In genomic region chr17:17120716-17121115, GRCh38 we compare ENCODE assay signal across 10 cellular contexts.
DNase-seq lines count a peak whose midpoint lies in the region; ATAC-seq, FAIRE-seq and TF ChIP-seq lines count a peak whose summit lies in the region.
"Had no signal": no experiment of that assay in that cellular context is flagged by ENCODE, and none has a peak within 500 bp of the region (broad histone marks: within the 10 kb centered on the region; RNA-seq: fewer than 3 reads in every experiment).

No MANE protein-coding gene starts in this region.

- no peak overlapping the region for H2AFZ ChIP-seq in GM12878 (ENCODE audit: control insufficient read depth, low read depth, low read length)

- no peak for TF ChIP-seq EP300 in GM12878 (IDR thresholded peaks at IDR 0.05; ENCODE audit: borderline replicate concordance in 1 of 2, control insufficient read depth in 1 of 2, low read depth in 2 of 2, low read length in 2 of 2)

- no peaks in the 10 kb centered on the region for H3K27me3 ChIP-seq in GM12878 (replicated peaks in 1 of 2; ENCODE audit: control insufficient read depth in 2 of 2, insufficient read depth in 2 of 2, low read length in 1 of 2)
- no peaks in the 10 kb centered on the region for H3K27me3 ChIP-seq in left lung
- H3K27me3 ChIP-seq in tibial artery: no peaks in the 10 kb centered on the region

- intact Hi-C loops in activated CD4-positive, alpha-beta T cell treated with anti-CD3 and anti-CD28 coated beads for 36 hours (cut with DNase I, micrococcal nuclease): no loop called here
- intact Hi-C loops in GM12878 (cut with micrococcal nuclease; ENCODE audit: unreplicated experiment) (no loop called here), left lung (cut with DNase I) (no loop called here), tibial artery (cut with DNase I; ENCODE audit: low total_unique reads) (loop anchor here (10.0 kb wide), 1 partner anchor 116 kb away; no protein-coding TSS in a partner anchor)

- FAIRE-seq in GM12878 (lab: Jason Lieb, UNC): no peak

- H3K4me3 ChIP-seq in GM12878 (no peak overlapping the region), left lung (no peak overlapping the region), tibial artery (no peak overlapping the region)
- H3K4me3 ChIP-seq: thoracic aorta had no signal

- no peaks in the 10 kb centered on the region; the same call in 2 of the 3 replicates for H3K9me3 ChIP-seq in GM12878 (replicated peaks; ENCODE audit: control insufficient read depth, insufficient read depth, low read length)
- no peaks in the 10 kb centered on the region for H3K9me3 ChIP-seq in left lung
- H3K9me3 ChIP-seq in tibial artery: no peaks in the 10 kb centered on the region
- H3K9me3 ChIP-seq: thoracic aorta had no signal

- no peak for TF ChIP-seq POLR2A in GM12878 (IDR thresholded peaks at IDR 0.05; ENCODE audit: low read depth, low read length)

- 92% methylated on average over 3 of the region's 3 CpGs for WGBS in GM12878 (ENCODE audit: insufficient coverage, insufficient replicate concordance, low lambda C conversion rate, missing lambda C conversion rate)

- RAD21 ChIA-PET in GM12878 (lab: Charles Lee; ENCODE audit: unreplicated experiment): interaction anchor here (1.2 kb wide), 1 partner anchor 13 kb away, joined by 3 read pairs; no protein-coding TSS in a partner anchor

- H3K9me3 Mint-ChIP-seq in activated CD4-positive, alpha-beta T cell treated with anti-CD3 and anti-CD28 coated beads for 36 hours (ENCODE audit: low read depth): no peaks in the 10 kb centered on the region
- H3K9me3 Mint-ChIP-seq: central memory CD8-positive, alpha-beta T cell had no signal

- no peak overlapping the region for H3K4me2 ChIP-seq in GM12878 (ENCODE audit: control insufficient read depth, insufficient read depth)

- peaks cover 0 to 2% of the 10 kb centered on the region in 2 experiments; a peak in 2 of 4 replicates for H3K36me3 ChIP-seq in GM12878 (ENCODE audit: control insufficient read depth in 2 of 2, insufficient read depth in 2 of 2, low read length in 1 of 2)
- no peaks in the 10 kb centered on the region for H3K36me3 ChIP-seq in left lung
- H3K36me3 ChIP-seq in tibial artery: no peaks in the 10 kb centered on the region
- H3K36me3 ChIP-seq: thoracic aorta had no signal

- H3K9ac ChIP-seq in GM12878 (ENCODE audit: control insufficient read depth, insufficient read depth, low read length): no peak overlapping the region

- TF ChIP-seq CTCF in GM12878 (IDR thresholded peaks at IDR 0.05 in 2 of 3, conservative IDR thresholded peaks at IDR 0.05 in 1 of 3; ENCODE audit: control insufficient read depth in 2 of 3, extremely low read depth in 1 of 3, insufficient read depth in 1 of 3, low read depth in 3 of 3, low read length in 3 of 3) (no peak), left lung (IDR thresholded peaks at IDR 0.05) (no peak), tibial artery (IDR thresholded peaks at IDR 0.05) (no peak)

- SMC1A ChIA-PET in GM12878 (lab: Charles Lee; ENCODE audit: uncharacterized antibody, unreplicated experiment): no interaction called here

- H3K27me3 Mint-ChIP-seq in activated CD4-positive, alpha-beta T cell treated with anti-CD3 and anti-CD28 coated beads for 36 hours: no peaks in the 10 kb centered on the region
- H3K27me3 Mint-ChIP-seq: central memory CD8-positive, alpha-beta T cell had no signal

- H3K4me3 Mint-ChIP-seq in activated CD4-positive, alpha-beta T cell treated with anti-CD3 and anti-CD28 coated beads for 36 hours: no peak overlapping the region

- DNase-seq in activated CD4-positive, alpha-beta T cell treated with anti-CD3 and anti-CD28 coated beads for 36 hours: no peak
- no peak for DNase-seq in activated CD4-positive, alpha-beta T cell treated with anti-CD3 and anti-CD28 coated beads, Interleukin-2, amount 50 U/mL, for 48 hours
- DNase-seq in GM12878 (ENCODE audit: low read depth, low spot score) (no peak), left lung (peak in 1 of 2 donors; percentile 25), tibial artery (no peak), NCI-H82 treated with DMSO at 0.1 percent for 48 hours (lab: John Stamatoyannopoulos, UW; ENCODE audit: unreplicated experiment) (no peak), NCI-H2196 treated with DMSO at 0.1 percent for 48 hours (lab: John Stamatoyannopoulos, UW; ENCODE audit: unreplicated experiment) (no peak)

- H3K27ac ChIP-seq in GM12878 (ENCODE audit: control insufficient read depth, insufficient read depth) (peak overlapping the region; percentile 27; the same call in 1 of the 2 replicates), left lung (peak overlapping the region; percentile 65 to 67), tibial artery (peak overlapping the region; percentile 47 to 65)

- H3K36me3 Mint-ChIP-seq in activated CD4-positive, alpha-beta T cell treated with anti-CD3 and anti-CD28 coated beads for 36 hours (ENCODE audit: low read depth): no peaks in the 10 kb centered on the region

- POLR2A ChIA-PET in activated CD4-positive, alpha-beta T cell treated with anti-CD3 and anti-CD28 coated beads for 36 hours (lab: Charles Lee): interaction anchor here (0.6 kb wide), 1 partner anchor 541 kb away, joined by 3 read pairs; no protein-coding TSS in a partner anchor
- POLR2A ChIA-PET in GM12878 (lab: Charles Lee): no interaction called here

- peak overlapping the region; percentile 87 for H3K27ac Mint-ChIP-seq in activated CD4-positive, alpha-beta T cell treated with anti-CD3 and anti-CD28 coated beads for 36 hours

- CTCF ChIA-PET in activated CD4-positive, alpha-beta T cell treated with anti-CD3 and anti-CD28 coated beads for 36 hours (lab: Charles Lee): interaction anchor here (1.0 to 1.2 kb wide), 2 partner anchors 21 to 127 kb away, joined by 3 to 4 read pairs; no protein-coding TSS in a partner anchor
- CTCF ChIA-PET in GM12878 (lab: Yijun Ruan, JAX): interaction anchor here (1.0 to 1.2 kb wide), 3 partner anchors 115 to 144 kb away, joined by 3 read pairs; no protein-coding TSS in a partner anchor

- BruUV-seq in GM12878 (replicated peaks; lab: Mats Ljungman, UMichigan): no TSS peak

- H3K79me2 ChIP-seq in GM12878 (ENCODE audit: control insufficient read depth, insufficient read depth, low read length): peaks cover 28% of the 10 kb centered on the region

- H3K4me1 Mint-ChIP-seq in activated CD4-positive, alpha-beta T cell treated with anti-CD3 and anti-CD28 coated beads for 36 hours: peaks cover 80% of the 10 kb centered on the region

- TF ChIP-seq RAD21 in GM12878 (IDR thresholded peaks at IDR 0.05; ENCODE audit: insufficient read depth, low read depth, low read length): no peak

- no peak for ATAC-seq in activated CD4-positive, alpha-beta T cell treated with anti-CD3 and anti-CD28 coated beads for 36 hours
- ATAC-seq in GM12878 (no peak), left lung (peak; percentile 16), HG03159 (IDR thresholded peaks at IDR 0.05; ENCODE audit: unreplicated experiment) (no peak)

- peaks cover 4% of the 10 kb centered on the region; the same call in 1 of the 2 replicates for H4K20me1 ChIP-seq in GM12878 (ENCODE audit: control insufficient read depth, insufficient read depth)

- in situ Hi-C loops in GM12878 (cut with MboI): no loop called here

- H3K4me1 ChIP-seq in GM12878 (ENCODE audit: control insufficient read depth, insufficient read depth, low read length) (peaks cover 28% of the 10 kb centered on the region), left lung (peaks cover 38 to 49% of the 10 kb centered on the region in 2 donors), tibial artery (peaks cover 0 to 89% (median 62%) of the 10 kb centered on the region in 4 donors)

TF ChIP-seq in GM12878, 131 proteins besides CTCF, POLR2A, EP300 and RAD21:
- no peak for TF ChIP-seq CREB1 (IDR thresholded peaks at IDR 0.05; ENCODE audit: low read depth)
TF ChIP-seq in GM12878: peak in this region for 0.
